ENCODE assay signal across 19 cellular contexts in genomic region chr18:40313030-40313642, GRCh38.
DNase-seq lines count a peak whose midpoint lies in the region; ATAC-seq, FAIRE-seq and TF ChIP-seq lines count a peak whose summit lies in the region.
"Had no signal": no experiment of that assay in that cellular context is flagged by ENCODE, and none has a peak within 500 bp of the region (broad histone marks: within the 10 kb centered on the region; RNA-seq: fewer than 3 reads in every experiment).

No MANE protein-coding gene starts in this region.

- no peaks in the 10 kb centered on the region for H3K27me3 ChIP-seq in fibroblast of lung (ENCODE audit: control insufficient read depth, insufficient read depth, low read length)

- no peaks in the 10 kb centered on the region for H3K4me1 ChIP-seq in fibroblast of lung (ENCODE audit: control insufficient read depth, extremely low read depth, insufficient read depth, low read length)

- H3K36me3 Mint-ChIP-seq in activated T-cell treated with anti-CD3 and anti-CD28 coated beads, Interleukin-2, amount 50 U/mL, for 24 hours (ENCODE audit: low read depth), result no peaks in the 10 kb centered on the region
- H3K36me3 Mint-ChIP-seq: CD14-positive monocyte had no signal

- no peaks in the 10 kb centered on the region for H3K4me1 Mint-ChIP-seq in activated T-cell treated with anti-CD3 and anti-CD28 coated beads, Interleukin-2, amount 50 U/mL, for 24 hours (ENCODE audit: low read depth)
- H3K4me1 Mint-ChIP-seq: CD14-positive monocyte had no signal

- peak; percentile 80 for FAIRE-seq in D721Med (lab: Jason Lieb, UNC)
- FAIRE-seq: GM12878, GM19239 had no signal

- no peak overlapping the region for H2AFZ ChIP-seq in fibroblast of lung (ENCODE audit: low read length)

- no peak for ATAC-seq in HG03342 (IDR thresholded peaks at IDR 0.05; ENCODE audit: unreplicated experiment)
- ATAC-seq: GM12878 had no signal

- no peak overlapping the region for H3K4me3 Mint-ChIP-seq in activated T-cell treated with anti-CD3 and anti-CD28 coated beads, Interleukin-2, amount 50 U/mL, for 24 hours
- H3K4me3 Mint-ChIP-seq: CD14-positive monocyte had no signal

- TF ChIP-seq CTCF in D721Med (IDR thresholded peaks at IDR 0.05; ENCODE audit: insufficient read depth, missing control alignments), result no peak
- no peak for TF ChIP-seq CTCF in LNCaP clone FGC (IDR thresholded peaks at IDR 0.05; ENCODE audit: control insufficient read depth, extremely low read depth, insufficient read depth)
- TF ChIP-seq CTCF in fibroblast of lung (conservative IDR thresholded peaks at IDR 0.05 in 1 of 2, IDR thresholded peaks at IDR 0.05 in 1 of 2; ENCODE audit: low read depth in 1 of 2, low read length in 2 of 2), result no peak

- no peak overlapping the region for H3K9ac ChIP-seq in fibroblast of lung (ENCODE audit: insufficient read depth, low read length)
- H3K9ac ChIP-seq: SK-N-SH had no signal

- no peak overlapping the region for H3K27ac Mint-ChIP-seq in activated T-cell treated with anti-CD3 and anti-CD28 coated beads, Interleukin-2, amount 50 U/mL, for 24 hours
- H3K27ac Mint-ChIP-seq: CD14-positive monocyte had no signal

- no peaks in the 10 kb centered on the region for H4K20me1 ChIP-seq in fibroblast of lung (ENCODE audit: control insufficient read depth, extremely low read depth, insufficient read depth, low read length)

- DNase-seq in D721Med (ENCODE audit: insufficient read length, low spot score) (no peak), LNCaP clone FGC (ENCODE audit: low read depth) (peak; percentile 21), amniotic epithelial cell (ENCODE audit: low read depth) (peak; percentile 7), fibroblast of lung (ENCODE audit: low read depth in 2 of 2) (peak; percentile 5 to 17), T1000 (lab: John Stamatoyannopoulos, UW) (no peak)
- DNase-seq in NK-92 treated with Interleukin-12 subunit alpha and Interleukin-12 subunit beta, amount 100 ng/mL, for 24 hours (lab: John Stamatoyannopoulos, UW), result no peak
- no peak for DNase-seq in activated T-cell treated with anti-CD3 and anti-CD28 coated beads, Interleukin-2, amount 50 U/mL, for 24 hours
- DNase-seq: 8988T, HCEC 1CT, KBM-7, NCI-H1417, NCI-H187 treated with DMSO at 0.1 percent for 48 hours, NCI-H345, NCI-H524 treated with DMSO at 0.1 percent for 48 hours, SK-N-SH had no signal

- no peaks in the 10 kb centered on the region for H3K79me2 ChIP-seq in fibroblast of lung (ENCODE audit: control insufficient read depth, insufficient read depth, low read length)

- no peaks in the 10 kb centered on the region for H3K9me3 ChIP-seq in fibroblast of lung (ENCODE audit: control insufficient read depth, insufficient read depth, low read depth, low read length)
- H3K9me3 ChIP-seq: SK-N-SH had no signal

- H3K4me2 ChIP-seq in fibroblast of lung (ENCODE audit: extremely low read depth, insufficient read depth, low read length), result no peak overlapping the region
- H3K4me2 ChIP-seq: SK-N-SH had no signal

- H3K36me3 ChIP-seq in fibroblast of lung (ENCODE audit: control insufficient read depth, insufficient read depth, low read length), result no peaks in the 10 kb centered on the region

- no peak overlapping the region for H3K4me3 ChIP-seq in LNCaP clone FGC (ENCODE audit: low read depth, low read length)
- no peak overlapping the region for H3K4me3 ChIP-seq in fibroblast of lung (replicated peaks in 1 of 4; ENCODE audit: control extremely low read depth in 1 of 4, insufficient read depth in 1 of 4, low read depth in 3 of 4, low read length in 4 of 4)
- H3K4me3 ChIP-seq: GM12878 had no signal

- H3K27me3 Mint-ChIP-seq in activated T-cell treated with anti-CD3 and anti-CD28 coated beads, Interleukin-2, amount 50 U/mL, for 24 hours, result no peaks in the 10 kb centered on the region

- no peak overlapping the region for H3K27ac ChIP-seq in fibroblast of lung (ENCODE audit: insufficient read depth, low read length)

- peaks cover 8% of the 10 kb centered on the region for H3K9me3 Mint-ChIP-seq in activated T-cell treated with anti-CD3 and anti-CD28 coated beads, Interleukin-2, amount 50 U/mL, for 24 hours

Comparison
In these comparisons a context has a peak if more than half of its experiments do, and no peak if none do; other contexts are left out.
1. DNase-seq: peak in LNCaP clone FGC (single experiment), amniotic epithelial cell (single experiment) and fibroblast of lung (2 of 2); none in D721Med (single experiment), T1000 (single experiment), NK-92 treated with Interleukin-12 subunit alpha and Interleukin-12 subunit beta, amount 100 ng/mL, for 24 hours (single experiment) and activated T-cell treated with anti-CD3 and anti-CD28 coated beads, Interleukin-2, amount 50 U/mL, for 24 hours (single experiment).